ENCODE assay signal across 8 cellular contexts in genomic region chr13:36736119-36736726, GRCh38.
DNase-seq lines count a peak whose midpoint lies in the region; ATAC-seq and TF ChIP-seq lines count a peak whose summit lies in the region.

No MANE protein-coding gene starts in this region.

- H3K23ac ChIP-seq in IMR-90 (ENCODE audit: low read depth, low read length) = no peak overlapping the region

- no peak overlapping the region for H2AK5ac ChIP-seq in IMR-90 (ENCODE audit: low read depth, low read length)

- ATAC-seq in IMR-90 (ENCODE audit: low read depth) (peak; percentile 74), left lobe of liver (peak; percentile 81), HG03095 (IDR thresholded peaks at IDR 0.05; ENCODE audit: unreplicated experiment) (no peak)

- dilution Hi-C loops in IMR-90 (cut with HindIII; ENCODE audit: low sequenced_read_pairs, unreplicated experiment) = no loop called here

- H4K20me1 ChIP-seq in IMR-90 (ENCODE audit: insufficient read depth, low read length) = no peaks in the 10 kb centered on the region

- no peak overlapping the region for H3K18ac ChIP-seq in IMR-90 (ENCODE audit: low read depth, low read length)

- CTCF ChIA-PET in IMR-90 (lab: Yijun Ruan, JAX) = interaction anchor here (0.6 to 1.7 kb wide), 17 partner anchors 8 to 757 kb away, joined by 3 to 5 read pairs (median 4); no protein-coding TSS in a partner anchor

- no peaks in the 10 kb centered on the region for H3K9me1 ChIP-seq in IMR-90 (ENCODE audit: insufficient read depth, low read length)

- no peaks in the 10 kb centered on the region for H3K9me3 ChIP-seq in IMR-90 (ENCODE audit: control insufficient read depth, insufficient read depth, low read length)

- no peaks in the 10 kb centered on the region for H3K9me3 Mint-ChIP-seq in T-helper 2 cell treated with Interferon-gamma antibody and Interleukin-4, amounts not matched to agents 5 μg/mL and 100 μg/mL, for 36 hours

- no peak overlapping the region for H2BK20ac ChIP-seq in IMR-90 (ENCODE audit: low read depth, low read length)

- no peak overlapping the region for H3K4me3 Mint-ChIP-seq in T-helper 2 cell treated with Interferon-gamma antibody and Interleukin-4, amounts not matched to agents 5 μg/mL and 100 μg/mL, for 36 hours

- no peaks in the 10 kb centered on the region for H3K4me1 ChIP-seq in IMR-90 (ENCODE audit: control insufficient read depth, insufficient read depth, low read length)

- H3K4me1 Mint-ChIP-seq in T-helper 2 cell treated with Interferon-gamma antibody and Interleukin-4, amounts not matched to agents 5 μg/mL and 100 μg/mL, for 36 hours (ENCODE audit: low read depth) = no peaks in the 10 kb centered on the region

- no peak for TF ChIP-seq POLR2A in IMR-90 (IDR thresholded peaks at IDR 0.05; ENCODE audit: low read depth, low read length)

- no peak overlapping the region for H3K4me2 ChIP-seq in IMR-90 (ENCODE audit: low read depth, low read length)

- no peak overlapping the region for H4K5ac ChIP-seq in IMR-90 (ENCODE audit: low read depth, low read length)

- intact Hi-C loops in IMR-90 (cut with micrococcal nuclease) = loop anchor here (1.0 to 5.0 kb wide), 5 partner anchors 246 to 758 kb away; partner anchors contain the start of gene SPART

- H3K79me1 ChIP-seq in IMR-90 (ENCODE audit: low read depth in 1 of 2, low read length in 2 of 2) = no peaks in the 10 kb centered on the region

- H2BK15ac ChIP-seq in IMR-90 (ENCODE audit: low read depth, low read length) = no peak overlapping the region

- H2AK9ac ChIP-seq in IMR-90 (replicated peaks; ENCODE audit: low read depth, low read length, poor library complexity) = no peak overlapping the region

- DNase-seq in Daoy (ENCODE audit: low read depth) = peak; percentile 15
- DNase-seq in IMR-90 = peak; percentile 62
- peak; percentile 43 for DNase-seq in RPMI8226
- DNase-seq in T47D (ENCODE audit: low read depth in 1 of 2, low spot score in 1 of 2) = peak; percentile 13 to 61
- DNase-seq in left lobe of liver (ENCODE audit: low spot score) = no peak
- DNase-seq in stimulated activated CD8-positive, alpha-beta memory T cell treated with anti-CD3 and anti-CD28 coated beads, Interleukin-4, amount 100 ng/mL, for 48 hours = peak; percentile 50
- DNase-seq in T-helper 2 cell treated with Interferon-gamma antibody and Interleukin-4, amounts not matched to agents 5 μg/mL and 100 μg/mL, for 36 hours (ENCODE audit: low spot score) = no peak

- no TSS peak for BruUV-seq in IMR-90 (replicated peaks; lab: Mats Ljungman, UMichigan)

- TF ChIP-seq CTCF in IMR-90 (conservative IDR thresholded peaks at IDR 0.05; ENCODE audit: low read depth, low read length) = peak; percentile 64

- no peak overlapping the region for H4K8ac ChIP-seq in IMR-90 (ENCODE audit: low read depth in 2 of 2, low read length in 2 of 2)

- no peak overlapping the region for H3K56ac ChIP-seq in IMR-90 (ENCODE audit: extremely low read depth, insufficient read depth, low read length)

- H3K4ac ChIP-seq in IMR-90 (ENCODE audit: low read depth, low read length) = no peak overlapping the region

- no peak overlapping the region for H3K4me3 ChIP-seq in IMR-90 (ENCODE audit: insufficient read depth, low read depth, low read length)

- no peak overlapping the region for H3K9ac ChIP-seq in IMR-90 (ENCODE audit: low read depth, low read length)

- H2AFZ ChIP-seq in IMR-90 (replicated peaks; ENCODE audit: low read length, poor library complexity) = no peak overlapping the region

- in situ Hi-C loops in IMR-90 (cut with MboI; ENCODE audit: low sequenced_read_pairs) (loop anchor here (10.0 to 25.0 kb wide), 2 partner anchors 451 to 749 kb away; no protein-coding TSS in a partner anchor), T47D (cut with HindIII; ENCODE audit: low pct_unique_long_range_greater_than_20kb, low sequenced_read_pairs) (no loop called here)

- TF ChIP-seq RAD21 in IMR-90 (IDR thresholded peaks at IDR 0.05; ENCODE audit: low read length) = peak; percentile 60

- no CpG with 5 or more reads among the region's 4 CpGs for WGBS in IMR-90 (ENCODE audit: extremely low coverage in 2 of 2, insufficient read length in 1 of 2), 2 experiments

- peaks cover 3% of the 10 kb centered on the region for H3K27me3 Mint-ChIP-seq in T-helper 2 cell treated with Interferon-gamma antibody and Interleukin-4, amounts not matched to agents 5 μg/mL and 100 μg/mL, for 36 hours (ENCODE audit: low read depth)

- no peak overlapping the region for H4K91ac ChIP-seq in IMR-90 (ENCODE audit: insufficient read depth, low read depth, low read length)

- H2BK5ac ChIP-seq in IMR-90 (ENCODE audit: low read depth, low read length, poor library complexity, severe bottlenecking) = no peak overlapping the region

- H3K36me3 Mint-ChIP-seq in T-helper 2 cell treated with Interferon-gamma antibody and Interleukin-4, amounts not matched to agents 5 μg/mL and 100 μg/mL, for 36 hours (ENCODE audit: low read depth) = no peaks in the 10 kb centered on the region

- H3K27ac ChIP-seq in IMR-90 (ENCODE audit: insufficient read depth, low read length) = no peak overlapping the region

- H3K27ac Mint-ChIP-seq in T-helper 2 cell treated with Interferon-gamma antibody and Interleukin-4, amounts not matched to agents 5 μg/mL and 100 μg/mL, for 36 hours = no peak overlapping the region

- POLR2A ChIA-PET in IMR-90 (lab: Charles Lee; ENCODE audit: unreplicated experiment) = no interaction called here

- no peak overlapping the region for H2BK120ac ChIP-seq in IMR-90 (ENCODE audit: low read depth, low read length)

- no peak overlapping the region for H3K14ac ChIP-seq in IMR-90 (replicated peaks; ENCODE audit: low read depth, low read length)

- H3K36me3 ChIP-seq in IMR-90 (ENCODE audit: control insufficient read depth, insufficient read depth, low read length) = no peaks in the 10 kb centered on the region

- H3K27me3 ChIP-seq in IMR-90 (ENCODE audit: control insufficient read depth, insufficient read depth, low read length) = peaks cover 2% of the 10 kb centered on the region; the same call in 1 of the 2 replicates

TF ChIP-seq in IMR-90, 13 proteins besides CTCF, POLR2A, EP300 and RAD21:
- peak; percentile 75 for TF ChIP-seq SMC3 (IDR thresholded peaks at IDR 0.05; ENCODE audit: low read depth, low read length)
- TF ChIP-seq CEBPB (IDR thresholded peaks at IDR 0.05; ENCODE audit: low read depth, low read length) = no peak

Comparison
In these comparisons a context has a peak if more than half of its experiments do, and no peak if none do; other contexts are left out.
1. DNase-seq: peak in Daoy (single experiment), IMR-90 (single experiment), RPMI8226 (single experiment), T47D (2 of 2) and stimulated activated CD8-positive, alpha-beta memory T cell treated with anti-CD3 and anti-CD28 coated beads, Interleukin-4, amount 100 ng/mL, for 48 hours (single experiment); none in left lobe of liver (single experiment) and T-helper 2 cell treated with Interferon-gamma antibody and Interleukin-4, amounts not matched to agents 5 μg/mL and 100 μg/mL, for 36 hours (single experiment).